ENCODE assay signal across 12 cellular contexts in genomic region chr10:70551971-70552422, GRCh38. TPM values are rescaled to one million over a fixed set of nuclear protein-coding genes. Genes with fewer than 3 reads are reported as not detected.
A peak's percentile ranks its signal among the peaks of the same experiment; 100 is the strongest.
DNase-seq lines count a peak whose midpoint lies in the region; ATAC-seq, FAIRE-seq and TF ChIP-seq lines count a peak whose summit lies in the region.
"Had no signal": no experiment of that assay in that cellular context is flagged by ENCODE, and none has a peak within 500 bp of the region (broad histone marks: within the 10 kb centered on the region; RNA-seq: fewer than 3 reads in every experiment).

No MANE protein-coding gene starts in this region.

- DNase-seq in AG09319 (ENCODE audit: extremely low read depth, low read depth): peak; percentile 76
- DNase-seq in astrocyte (ENCODE audit: low read depth): peak; percentile 87
- DNase-seq in cardiac muscle cell (ENCODE audit: low read depth in 1 of 2, low spot score in 1 of 2): peak; percentile 61 to 94
- DNase-seq in non-pigmented ciliary epithelial cell (ENCODE audit: low read depth): peak; percentile 82
- no peak for DNase-seq in RKO (ENCODE audit: low spot score)
- DNase-seq in ovary: no peak
- no peak for DNase-seq in activated T-cell treated with anti-CD3 and anti-CD28 coated beads, Interleukin-2, amount 50 U/mL, for 4 hours
- no peak for DNase-seq in stimulated activated CD4-positive, alpha-beta T cell treated with anti-CD3 and anti-CD28 coated beads, Interleukin-15, amount 100 ng/mL, for 24 hours
- DNase-seq: activated CD4-positive, alpha-beta T cell treated with anti-CD3 and anti-CD28 coated beads for 36 hours; C1 segment of cervical spinal cord; effector CD4-positive, alpha-beta T cell; NCI-H526 treated with DMSO at 0.1 percent for 48 hours had no signal

- no peaks in the 10 kb centered on the region for H3K36me3 Mint-ChIP-seq in astrocyte (ENCODE audit: low read depth, unreplicated experiment)
- H3K36me3 Mint-ChIP-seq in activated T-cell treated with anti-CD3 and anti-CD28 coated beads, Interleukin-2, amount 50 U/mL, for 4 hours (ENCODE audit: insufficient read depth): no peaks in the 10 kb centered on the region

- H3K36me3 ChIP-seq in astrocyte (ENCODE audit: insufficient read depth, low read length) (no peaks in the 10 kb centered on the region), cardiac muscle cell (no peaks in the 10 kb centered on the region), ovary (no peaks in the 10 kb centered on the region)

- intact Hi-C loops in ovary (cut with DNase I): loop anchor here in 3 of 4 donors (2.0 to 10.0 kb wide), 3 partner anchors 207 to 333 kb away; partner anchors contain the start of gene PCBD1 (in 1 of the 3)

- 40 to 65% (median 41%) methylated on average over 19 of the region's 19 CpGs for WGBS in ovary, 3 donors

- no peak for TF ChIP-seq EP300 in ovary (IDR thresholded peaks at IDR 0.05)

- peak overlapping the region; percentile 53 for H3K4me2 ChIP-seq in astrocyte (ENCODE audit: low read length)

- H3K4me1 ChIP-seq in astrocyte (ENCODE audit: insufficient read depth, low read length) (peaks cover 22% of the 10 kb centered on the region), cardiac muscle cell (ENCODE audit: low read depth) (peaks cover 6% of the 10 kb centered on the region), ovary (ENCODE audit: insufficient read depth) (peaks cover 3% of the 10 kb centered on the region)

- peaks cover 17% of the 10 kb centered on the region for H3K4me1 Mint-ChIP-seq in astrocyte (ENCODE audit: low read depth, unreplicated experiment)
- no peaks in the 10 kb centered on the region for H3K4me1 Mint-ChIP-seq in activated T-cell treated with anti-CD3 and anti-CD28 coated beads, Interleukin-2, amount 50 U/mL, for 4 hours (ENCODE audit: low read depth)
- H3K4me1 Mint-ChIP-seq: activated CD4-positive, alpha-beta T cell treated with anti-CD3 and anti-CD28 coated beads for 36 hours had no signal

- no peaks in the 10 kb centered on the region for H3K79me2 ChIP-seq in astrocyte (ENCODE audit: insufficient read depth, low read length)

- H3K27me3 ChIP-seq in astrocyte (ENCODE audit: insufficient read depth, low read length) (no peaks in the 10 kb centered on the region), cardiac muscle cell (no peaks in the 10 kb centered on the region), ovary (no peaks in the 10 kb centered on the region)

- H3K4me3 ChIP-seq in astrocyte (ENCODE audit: insufficient read depth, low read depth, low read length): no peak overlapping the region
- no peak overlapping the region for H3K4me3 ChIP-seq in cardiac muscle cell
- H3K4me3 ChIP-seq in ovary: no peak overlapping the region

- no peaks in the 10 kb centered on the region for H3K9me3 Mint-ChIP-seq in astrocyte (ENCODE audit: unreplicated experiment)
- H3K9me3 Mint-ChIP-seq in activated T-cell treated with anti-CD3 and anti-CD28 coated beads, Interleukin-2, amount 50 U/mL, for 4 hours: no peaks in the 10 kb centered on the region

- no peak for ATAC-seq in activated T-cell treated with anti-CD3 and anti-CD28 coated beads, Interleukin-2, amount 50 U/mL, for 4 hours
- ATAC-seq: activated CD4-positive, alpha-beta T cell treated with anti-CD3 and anti-CD28 coated beads for 36 hours had no signal

- H3K27ac ChIP-seq in astrocyte (ENCODE audit: low read depth, low read length) (peak overlapping the region; percentile 51), cardiac muscle cell (no peak overlapping the region), ovary (no peak overlapping the region)

- FAIRE-seq in astrocyte (lab: Jason Lieb, UNC): no peak

- no peak for TF ChIP-seq POLR2A in ovary (IDR thresholded peaks at IDR 0.05)

- no peak overlapping the region for H3K27ac Mint-ChIP-seq in astrocyte (ENCODE audit: unreplicated experiment)
- H3K27ac Mint-ChIP-seq: activated CD4-positive, alpha-beta T cell treated with anti-CD3 and anti-CD28 coated beads for 36 hours had no signal

- peak overlapping the region; percentile 22 for H2AFZ ChIP-seq in astrocyte (ENCODE audit: low read depth, low read length)

- no peak overlapping the region for H3K4me3 Mint-ChIP-seq in astrocyte (ENCODE audit: unreplicated experiment)
- H3K4me3 Mint-ChIP-seq in activated T-cell treated with anti-CD3 and anti-CD28 coated beads, Interleukin-2, amount 50 U/mL, for 4 hours: no peak overlapping the region
- H3K4me3 Mint-ChIP-seq: activated CD4-positive, alpha-beta T cell treated with anti-CD3 and anti-CD28 coated beads for 36 hours had no signal

- H3K27me3 Mint-ChIP-seq in astrocyte (ENCODE audit: low read depth, unreplicated experiment): peaks cover 5% of the 10 kb centered on the region
- H3K27me3 Mint-ChIP-seq in activated T-cell treated with anti-CD3 and anti-CD28 coated beads, Interleukin-2, amount 50 U/mL, for 4 hours (ENCODE audit: low read depth): no peaks in the 10 kb centered on the region
- H3K27me3 Mint-ChIP-seq: activated CD4-positive, alpha-beta T cell treated with anti-CD3 and anti-CD28 coated beads for 36 hours had no signal

- peak overlapping the region; percentile 44 for H3K9ac ChIP-seq in astrocyte (ENCODE audit: low read length)

- TF ChIP-seq CTCF in AG09319 (IDR thresholded peaks at IDR 0.05; ENCODE audit: low read depth, low read length) (no peak), astrocyte (IDR thresholded peaks at IDR 0.05; ENCODE audit: insufficient read depth, low read depth, low read length) (no peak), cardiac muscle cell (IDR thresholded peaks at IDR 0.05; ENCODE audit: low read depth, low read length) (no peak), ovary (IDR thresholded peaks at IDR 0.05) (no peak)

- H3K9me3 ChIP-seq in astrocyte (ENCODE audit: insufficient read depth, low read depth, low read length): no peaks in the 10 kb centered on the region
- no peaks in the 10 kb centered on the region for H3K9me3 ChIP-seq in cardiac muscle cell (ENCODE audit: low read depth)
- no peaks in the 10 kb centered on the region for H3K9me3 ChIP-seq in ovary

- H4K20me1 ChIP-seq in astrocyte (ENCODE audit: insufficient read depth, low read length): no peaks in the 10 kb centered on the region

RNA-seq across cellular contexts. Expression of gene PRF1, which starts 50.5 kb away (rescaled TPM):
- total RNA-seq in astrocyte: 0.14 and 0.16 TPM in 2 replicates
- 0.07 TPM in 1 of 2 replicates, not detected in the other for total RNA-seq in cardiac muscle cell
- 0.84 TPM in 1 of 2 replicates, not detected in the other for polyA plus RNA-seq in cardiac muscle cell
- 1 to 10 TPM in 6 of 7 donors, under 1 TPM in 1; 0.78 to 5.1 (median 1.3) TPM for total RNA-seq in ovary
- polyA plus RNA-seq in ovary: 1 to 10 TPM in 1 of 2 donors, under 1 TPM in 1; 0.58 to 4.5 TPM
- 10 to 100 TPM; 15.7 to 57.6 (median 36.6) TPM for total RNA-seq in activated T-cell treated with anti-CD3 and anti-CD28 coated beads, Interleukin-2, amount 50 U/mL, for 4 hours

Comparison
In these comparisons a context has a peak if more than half of its experiments do, and no peak if none do; other contexts are left out.
1. DNase-seq: peak in AG09319 (single experiment), astrocyte (single experiment), cardiac muscle cell (2 of 2) and non-pigmented ciliary epithelial cell (single experiment); none in RKO (single experiment), ovary (0 of 5), activated T-cell treated with anti-CD3 and anti-CD28 coated beads, Interleukin-2, amount 50 U/mL, for 4 hours (single experiment) and stimulated activated CD4-positive, alpha-beta T cell treated with anti-CD3 and anti-CD28 coated beads, Interleukin-15, amount 100 ng/mL, for 24 hours (single experiment).